In the genomic region with DNA sequence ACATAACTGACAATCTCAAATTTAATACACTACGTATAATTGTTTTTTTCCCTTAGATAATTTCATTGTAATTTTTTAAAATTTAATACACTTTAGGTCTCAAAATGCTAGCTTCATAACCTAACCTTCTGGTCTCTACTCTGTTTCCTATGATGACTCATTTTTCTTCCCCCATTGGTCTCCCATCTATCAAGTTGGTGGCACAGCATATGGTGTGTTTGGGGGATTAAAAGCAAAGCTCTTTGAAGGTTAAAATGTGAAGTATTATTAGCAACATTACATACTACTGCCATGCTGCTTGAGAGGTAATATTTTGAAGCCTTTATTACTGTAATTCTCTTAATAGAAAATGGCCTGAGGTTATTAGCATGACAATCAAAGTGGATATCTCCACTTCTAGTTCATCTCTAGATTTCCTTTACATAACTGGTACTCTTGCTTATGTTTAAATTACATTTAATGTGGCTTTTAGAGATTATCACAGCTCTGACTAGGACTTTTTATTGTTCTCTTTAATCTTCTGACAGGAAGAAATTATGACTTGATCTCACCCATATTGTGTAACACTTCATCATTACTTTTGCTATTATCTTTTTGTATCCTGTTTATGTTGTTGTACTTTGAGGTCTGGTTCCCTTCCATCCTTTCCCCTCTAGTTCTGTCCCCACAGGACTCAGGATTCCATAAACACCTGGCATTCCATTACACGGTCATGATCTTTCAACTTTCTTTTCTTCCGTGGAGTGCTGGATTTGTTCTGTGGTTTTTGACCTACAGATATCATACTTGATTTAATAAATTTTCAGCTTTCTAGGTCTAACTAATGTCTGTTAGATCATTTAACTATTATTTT, we compare ENCODE assay signal across 23 cellular contexts.
DNase-seq lines count a peak whose midpoint lies in the region; ATAC-seq and TF ChIP-seq lines count a peak whose summit lies in the region.
"Had no signal": no experiment of that assay in that cellular context is flagged by ENCODE, and none has a peak within 500 bp of the region (broad histone marks: within the 10 kb centered on the region; RNA-seq: fewer than 3 reads in every experiment).

No MANE protein-coding gene starts in this region.

- H3F3A ChIP-seq in GM23338 (replicated peaks; ENCODE audit: low read depth): no peaks in the 10 kb centered on the region
- H3F3A ChIP-seq in neural cell (ENCODE audit: insufficient read depth, low read length, poor library complexity, severe bottlenecking): no peaks in the 10 kb centered on the region

- peaks cover 47% of the 10 kb centered on the region for H3K4me1 ChIP-seq in GM23338 (ENCODE audit: insufficient read depth)
- H3K4me1 ChIP-seq: Caco-2, colonic mucosa, thyroid gland had no signal

- H3K9me2 ChIP-seq in GM23338 (ENCODE audit: insufficient read depth): no peaks in the 10 kb centered on the region
- H3K9me2 ChIP-seq in neural cell (ENCODE audit: insufficient read depth, low read length): no peaks in the 10 kb centered on the region

- intact Hi-C loops in head of caudate nucleus (cut with DNase I): no loop called here

- H3K36me3 ChIP-seq in GM23338 (ENCODE audit: insufficient read depth) (no peaks in the 10 kb centered on the region), WERI-Rb-1 (no peaks in the 10 kb centered on the region), neural cell (ENCODE audit: insufficient read depth, low read length) (no peaks in the 10 kb centered on the region)
- H3K36me3 ChIP-seq: colonic mucosa had no signal

- H3K27ac ChIP-seq in GM23338 (ENCODE audit: low read depth): no peak overlapping the region
- peak overlapping the region; percentile 63 for H3K27ac ChIP-seq in WERI-Rb-1
- H3K27ac ChIP-seq in neural cell (ENCODE audit: low read length): peak overlapping the region; percentile 64
- H3K27ac ChIP-seq: colonic mucosa, thyroid gland had no signal

- H3K4me3 Mint-ChIP-seq in GM23338: no peak overlapping the region
- H3K4me3 Mint-ChIP-seq: activated T-helper 1 cell treated with anti-CD3 and anti-CD28 coated beads, Interleukin-12 subunit alpha, Interleukin-12 subunit beta, Interleukin-2, Interleukin-4 antibody, amounts not matched to agents 30 ng/mL and 10 ng/mL and 1 ng/mL, durations not matched to agents 14 hours and 24 hours and 36 hours; B cell; H9; memory B cell; naive thymus-derived CD8-positive, alpha-beta T cell; stimulated activated naive B cell treated with anti-CD40 and anti-IgM and Interleukin-4, amounts not matched to agents 10 μg/mL and 1 μg/mL and 100 μg/mL, for 72 hours had no signal

- H3K4me3 ChIP-seq in GM23338 (no peak overlapping the region), WERI-Rb-1 (ENCODE audit: low read depth, low read length) (no peak overlapping the region), neural cell (ENCODE audit: low read length) (no peak overlapping the region)
- H3K4me3 ChIP-seq: colonic mucosa, thyroid gland had no signal

- TF ChIP-seq RAD21 in neural cell (conservative IDR thresholded peaks at IDR 0.05): no peak

- H3K79me2 ChIP-seq in GM23338 (replicated peaks; ENCODE audit: insufficient read depth) (no peaks in the 10 kb centered on the region), neural cell (replicated peaks; ENCODE audit: insufficient read depth, low read length) (no peaks in the 10 kb centered on the region)

- H3K9me3 ChIP-seq in WERI-Rb-1 (ENCODE audit: severe bottlenecking) (no peaks in the 10 kb centered on the region), neural cell (ENCODE audit: low read length) (no peaks in the 10 kb centered on the region)
- H3K9me3 ChIP-seq: Caco-2, colonic mucosa, thyroid gland had no signal

- no peak overlapping the region for H2AFZ ChIP-seq in GM23338
- H2AFZ ChIP-seq in neural cell (ENCODE audit: low read depth, low read length): no peak overlapping the region

- no peak for ATAC-seq in GM23338
- ATAC-seq: activated naive CD4-positive, alpha-beta T cell treated with anti-CD3 and anti-CD28 coated beads, Interleukin-2, amount 50 U/mL, for 72 hours; naive thymus-derived CD8-positive, alpha-beta T cell; sciatic nerve; stimulated activated naive B cell treated with anti-CD40 and anti-IgM and Interleukin-4, amounts not matched to agents 10 μg/mL and 1 μg/mL and 100 μg/mL, for 72 hours had no signal

- H3K4me1 Mint-ChIP-seq in GM23338: peaks cover 48% of the 10 kb centered on the region
- H3K4me1 Mint-ChIP-seq: B cell; memory B cell; naive thymus-derived CD8-positive, alpha-beta T cell; stimulated activated naive B cell treated with anti-CD40 and anti-IgM and Interleukin-4, amounts not matched to agents 10 μg/mL and 1 μg/mL and 100 μg/mL, for 72 hours had no signal

- H3K4me2 ChIP-seq in GM23338 (0 out of 2 replicates have a peak overlapping the region, but pooled peaks have one; percentile 30), neural cell (ENCODE audit: low read length) (no peak overlapping the region)

- TF ChIP-seq CTCF in GM23338 (conservative IDR thresholded peaks at IDR 0.05; ENCODE audit: low read depth in 2 of 2): no peak
- no peak for TF ChIP-seq CTCF in WERI-Rb-1 (IDR thresholded peaks at IDR 0.05; ENCODE audit: low read depth, low read length)
- no peak for TF ChIP-seq CTCF in neural cell (IDR thresholded peaks at IDR 0.05; ENCODE audit: poor library complexity, severe bottlenecking)

- H3K27ac Mint-ChIP-seq in GM23338: no peak overlapping the region
- H3K27ac Mint-ChIP-seq: activated naive CD4-positive, alpha-beta T cell treated with anti-CD3 and anti-CD28 coated beads, Interleukin-2, amount 50 U/mL, for 72 hours; activated T-helper 1 cell treated with anti-CD3 and anti-CD28 coated beads, Interleukin-12 subunit alpha, Interleukin-12 subunit beta, Interleukin-2, Interleukin-4 antibody, amounts not matched to agents 30 ng/mL and 10 ng/mL and 1 ng/mL, durations not matched to agents 14 hours and 24 hours and 36 hours; B cell; memory B cell; naive thymus-derived CD8-positive, alpha-beta T cell; stimulated activated naive B cell treated with anti-CD40 and anti-IgM and Interleukin-4, amounts not matched to agents 10 μg/mL and 1 μg/mL and 100 μg/mL, for 72 hours had no signal

- H4K20me1 ChIP-seq in GM23338 (replicated peaks; ENCODE audit: insufficient read depth) (no peaks in the 10 kb centered on the region), neural cell (ENCODE audit: insufficient read depth) (no peaks in the 10 kb centered on the region)

- H3K27me3 Mint-ChIP-seq in GM23338 (ENCODE audit: insufficient read depth, low read depth, poor library complexity): peaks cover 2% of the 10 kb centered on the region
- H3K27me3 Mint-ChIP-seq: B cell; memory B cell; stimulated activated naive B cell treated with anti-CD40 and anti-IgM and Interleukin-4, amounts not matched to agents 10 μg/mL and 1 μg/mL and 100 μg/mL, for 72 hours had no signal

- H3K9me3 Mint-ChIP-seq in GM23338: no peaks in the 10 kb centered on the region
- H3K9me3 Mint-ChIP-seq: activated naive CD4-positive, alpha-beta T cell treated with anti-CD3 and anti-CD28 coated beads, Interleukin-2, amount 50 U/mL, for 72 hours; activated T-helper 1 cell treated with anti-CD3 and anti-CD28 coated beads, Interleukin-12 subunit alpha, Interleukin-12 subunit beta, Interleukin-2, Interleukin-4 antibody, amounts not matched to agents 30 ng/mL and 10 ng/mL and 1 ng/mL, durations not matched to agents 14 hours and 24 hours and 36 hours; H9; memory B cell; naive thymus-derived CD8-positive, alpha-beta T cell; stimulated activated naive B cell treated with anti-CD40 and anti-IgM and Interleukin-4, amounts not matched to agents 10 μg/mL and 1 μg/mL and 100 μg/mL, for 72 hours had no signal

- no peaks in the 10 kb centered on the region for H3K36me3 Mint-ChIP-seq in GM23338 (ENCODE audit: low read depth)
- H3K36me3 Mint-ChIP-seq: activated naive CD4-positive, alpha-beta T cell treated with anti-CD3 and anti-CD28 coated beads, Interleukin-2, amount 50 U/mL, for 72 hours; memory B cell; naive thymus-derived CD8-positive, alpha-beta T cell; stimulated activated naive B cell treated with anti-CD40 and anti-IgM and Interleukin-4, amounts not matched to agents 10 μg/mL and 1 μg/mL and 100 μg/mL, for 72 hours had no signal

- no peak overlapping the region for H3K9ac ChIP-seq in neural cell (ENCODE audit: low read length)

- H3K27me3 ChIP-seq in GM23338 (ENCODE audit: insufficient read depth) (no peaks in the 10 kb centered on the region), WERI-Rb-1 (ENCODE audit: insufficient read depth, low read depth, severe bottlenecking) (no peaks in the 10 kb centered on the region), neural cell (ENCODE audit: insufficient read depth, low read depth, low read length) (no peaks in the 10 kb centered on the region)
- H3K27me3 ChIP-seq: colonic mucosa, thyroid gland had no signal

- no peak for DNase-seq in GM23338 (ENCODE audit: low spot score)
- DNase-seq in NCI-H1694 treated with DMSO at 0.1 percent for 48 hours (lab: John Stamatoyannopoulos, UW): peak; percentile 84
- DNase-seq in WERI-Rb-1: peak; percentile 53
- DNase-seq in Ammon's horn (ENCODE audit: low spot score): no peak
- no peak for DNase-seq in NCI-H1930 (lab: John Stamatoyannopoulos, UW)
- no peak for DNase-seq in head of caudate nucleus
- DNase-seq: Caco-2; colonic mucosa; GDM1; H9; hippocampal formation; kidney glomerular epithelial cell; MM.1S; naive thymus-derived CD8-positive, alpha-beta T cell; NCI-H526 treated with DMSO at 0.1 percent for 48 hours; stimulated activated naive B cell treated with anti-CD40 and anti-IgM and Interleukin-4, amounts not matched to agents 10 μg/mL and 1 μg/mL and 100 μg/mL, for 72 hours; thyroid gland had no signal

- no peak for TF ChIP-seq EP300 in neural cell (conservative IDR thresholded peaks at IDR 0.05; ENCODE audit: poor library complexity, severe bottlenecking)

TF ChIP-seq in neural cell, 6 proteins besides CTCF, POLR2A, EP300 and RAD21 (continues in another document):
- no peak for TF ChIP-seq EZH2 (IDR thresholded peaks at IDR 0.05; ENCODE audit: borderline replicate concordance, insufficient read depth, low read length, poor library complexity, severe bottlenecking)

Comparison
In these comparisons a context has a peak if more than half of its experiments do, and no peak if none do; other contexts are left out.
1. DNase-seq: peak in NCI-H1694 treated with DMSO at 0.1 percent for 48 hours (single experiment) and WERI-Rb-1 (single experiment); none in GM23338 (single experiment), Ammon's horn (single experiment), NCI-H1930 (0 of 2) and head of caudate nucleus (0 of 42).